6 cellular contexts compared by ENCODE assay signal in genomic region chr17:75110307-75110937, GRCh38. TPM values are rescaled to one million over a fixed set of nuclear protein-coding genes. Genes with fewer than 3 reads are reported as not detected.
DNase-seq lines count a peak whose midpoint lies in the region; ATAC-seq and TF ChIP-seq lines count a peak whose summit lies in the region.

No MANE protein-coding gene starts in this region.

- H3K27me3 ChIP-seq in IMR-90 (ENCODE audit: control insufficient read depth, insufficient read depth, low read length) = peaks cover 2% of the 10 kb centered on the region; the same call in 1 of the 2 replicates
- H3K27me3 ChIP-seq in adipocyte (replicated peaks; ENCODE audit: control insufficient read depth, insufficient read depth, low read length) = no peaks in the 10 kb centered on the region
- no peaks in the 10 kb centered on the region for H3K27me3 ChIP-seq in muscle layer of duodenum (ENCODE audit: low read depth, low read length)

- peak overlapping the region; percentile 87 for H3K4me3 ChIP-seq in IMR-90 (ENCODE audit: insufficient read depth, low read depth, low read length)
- peak overlapping the region; percentile 94 for H3K4me3 ChIP-seq in adipocyte (ENCODE audit: low read length)
- H3K4me3 ChIP-seq in muscle layer of duodenum (ENCODE audit: low read depth in 1 of 2, low read length in 2 of 2) = peak overlapping the region; percentile 69 to 77

- no peak overlapping the region; the same call in 1 of the 2 replicates for H3K27ac ChIP-seq in IMR-90 (ENCODE audit: insufficient read depth, low read length)
- H3K27ac ChIP-seq in muscle layer of duodenum (ENCODE audit: low read length) = no peak overlapping the region

- H3K36me3 ChIP-seq in IMR-90 (ENCODE audit: control insufficient read depth, insufficient read depth, low read length) = peaks cover 4% of the 10 kb centered on the region; the same call in 1 of the 2 replicates
- no peaks in the 10 kb centered on the region for H3K36me3 ChIP-seq in adipocyte (ENCODE audit: control insufficient read depth, insufficient read depth, low read length, severe bottlenecking)
- no peaks in the 10 kb centered on the region for H3K36me3 ChIP-seq in muscle layer of duodenum (ENCODE audit: control insufficient read depth in 1 of 2, insufficient read depth in 2 of 2, low read length in 2 of 2)

- TF ChIP-seq POLR2A in IMR-90 (IDR thresholded peaks at IDR 0.05; ENCODE audit: low read depth, low read length) = no peak

- H4K20me1 ChIP-seq in IMR-90 (ENCODE audit: insufficient read depth, low read length) = no peaks in the 10 kb centered on the region

- H3K9me1 ChIP-seq in IMR-90 (ENCODE audit: insufficient read depth, low read length) = 0 out of 2 replicates have a peak, but pooled peaks cover 5% of the 10 kb centered on the region

- no peak for TF ChIP-seq RAD21 in IMR-90 (IDR thresholded peaks at IDR 0.05; ENCODE audit: low read length)

- H2BK5ac ChIP-seq in IMR-90 (ENCODE audit: low read depth, low read length, poor library complexity, severe bottlenecking) = no peak overlapping the region

- H3K4ac ChIP-seq in IMR-90 (ENCODE audit: low read depth, low read length) = peak overlapping the region; percentile 15

- intact Hi-C loops in IMR-90 (cut with micrococcal nuclease) = loop anchor here (5.0 kb wide), 2 partner anchors 48 to 123 kb away; partner anchors contain the start of gene CDR2L

- peak overlapping the region; percentile 91 for H2AFZ ChIP-seq in IMR-90 (replicated peaks; ENCODE audit: low read length, poor library complexity)

- H3K9me3 ChIP-seq in IMR-90 (ENCODE audit: control insufficient read depth, insufficient read depth, low read length) = no peaks in the 10 kb centered on the region
- H3K9me3 ChIP-seq in adipocyte (ENCODE audit: control insufficient read depth, low read length) = no peaks in the 10 kb centered on the region
- H3K9me3 ChIP-seq in muscle layer of duodenum (ENCODE audit: control insufficient read depth in 1 of 2, low read length in 2 of 2) = no peaks in the 10 kb centered on the region

- peak overlapping the region; percentile 97 for H2AK9ac ChIP-seq in IMR-90 (replicated peaks; ENCODE audit: low read depth, low read length, poor library complexity)

- TF ChIP-seq CTCF in IMR-90 (conservative IDR thresholded peaks at IDR 0.05; ENCODE audit: low read depth, low read length) = no peak

- CTCF ChIA-PET in IMR-90 (lab: Yijun Ruan, JAX) = interaction anchor here (1.0 kb wide), 1 partner anchor 51 kb away, joined by 3 read pairs; no protein-coding TSS in a partner anchor

- peak overlapping the region; percentile 83 for H3K4me2 ChIP-seq in IMR-90 (ENCODE audit: low read depth, low read length)

- H4K5ac ChIP-seq in IMR-90 (ENCODE audit: low read depth, low read length) = no peak overlapping the region; the same call in 1 of the 2 replicates

- in situ Hi-C loops in IMR-90 (cut with MboI; ENCODE audit: low sequenced_read_pairs) = no loop called here

- H2AK5ac ChIP-seq in IMR-90 (ENCODE audit: low read depth, low read length) = peak overlapping the region; percentile 57; the same call in 1 of the 2 replicates

- H4K8ac ChIP-seq in IMR-90 (ENCODE audit: low read depth in 2 of 2, low read length in 2 of 2) = peak overlapping the region; percentile 83 to 98; a peak in 3 of 4 replicates

- H4K91ac ChIP-seq in IMR-90 (ENCODE audit: insufficient read depth, low read depth, low read length) = peak overlapping the region; percentile 55; the same call in 1 of the 2 replicates

- POLR2A ChIA-PET in IMR-90 (lab: Charles Lee; ENCODE audit: unreplicated experiment) = interaction anchor here (1.6 kb wide), 1 partner anchor 32 kb away, joined by 8 read pairs; no protein-coding TSS in a partner anchor

- no peak overlapping the region for H3K23ac ChIP-seq in IMR-90 (ENCODE audit: low read depth, low read length)

- peak overlapping the region; percentile 12; the same call in 1 of the 2 replicates for H3K56ac ChIP-seq in IMR-90 (ENCODE audit: extremely low read depth, insufficient read depth, low read length)

- H3K14ac ChIP-seq in IMR-90 (replicated peaks; ENCODE audit: low read depth, low read length) = peak overlapping the region; percentile 61; the same call in 1 of the 2 replicates

- WGBS in IMR-90 (ENCODE audit: extremely low coverage in 2 of 2, insufficient read length in 1 of 2), 2 experiments = 51% methylated on average over 21 of the region's 34 CpGs; no CpG with 5 or more reads in 1 of the 2 experiments

- BruUV-seq in IMR-90 (replicated peaks; lab: Mats Ljungman, UMichigan) = no TSS peak

- no peak overlapping the region for H3K18ac ChIP-seq in IMR-90 (ENCODE audit: low read depth, low read length)

- dilution Hi-C loops in IMR-90 (cut with HindIII; ENCODE audit: low sequenced_read_pairs, unreplicated experiment) = no loop called here

- H3K9ac ChIP-seq in IMR-90 (ENCODE audit: low read depth, low read length) (peak overlapping the region; percentile 87), adipocyte (ENCODE audit: low read length) (peak overlapping the region; percentile 90)

- H2BK20ac ChIP-seq in IMR-90 (ENCODE audit: low read depth, low read length) = no peak overlapping the region

- no peak for ATAC-seq in IMR-90 (ENCODE audit: low read depth)
- no peak for ATAC-seq in GM21723 (IDR thresholded peaks at IDR 0.05; ENCODE audit: unreplicated experiment)

- H3K79me1 ChIP-seq in IMR-90 (ENCODE audit: low read depth in 1 of 2, low read length in 2 of 2) = peaks cover 23 to 38% of the 10 kb centered on the region in 2 experiments

- DNase-seq in IMR-90 (no peak), adipocyte (ENCODE audit: low read depth) (peak; percentile 25), NCI-H1105 (lab: John Stamatoyannopoulos, UW) (no peak), NCI-H345 treated with DMSO at 0.1 percent for 48 hours (lab: John Stamatoyannopoulos, UW; ENCODE audit: unreplicated experiment) (no peak)

- no peak overlapping the region for H2BK120ac ChIP-seq in IMR-90 (ENCODE audit: low read depth, low read length)

- H3K4me1 ChIP-seq in IMR-90 (ENCODE audit: control insufficient read depth, insufficient read depth, low read length) (peaks cover 7% of the 10 kb centered on the region; the same call in 1 of the 2 replicates), adipocyte (ENCODE audit: control insufficient read depth, insufficient read depth, low read length) (peaks cover 22% of the 10 kb centered on the region), muscle layer of duodenum (ENCODE audit: control insufficient read depth in 1 of 2, insufficient read depth in 2 of 2, low read length in 2 of 2) (peaks cover 6 to 34% of the 10 kb centered on the region in 2 donors)

- no peak overlapping the region for H2BK15ac ChIP-seq in IMR-90 (ENCODE audit: low read depth, low read length)

TF ChIP-seq in IMR-90, 13 proteins besides CTCF, POLR2A, EP300 and RAD21:
- TF ChIP-seq NFE2L2 (IDR thresholded peaks at IDR 0.05; ENCODE audit: low read depth, low read length) (no peak), MAFK (IDR thresholded peaks at IDR 0.05; ENCODE audit: low read depth, low read length) (no peak), MAZ (IDR thresholded peaks at IDR 0.05; ENCODE audit: borderline replicate concordance, low read depth, low read length) (no peak), FOS (IDR thresholded peaks at IDR 0.05; ENCODE audit: low read depth, low read length) (no peak)
- TF ChIP-seq, protein P1, sequence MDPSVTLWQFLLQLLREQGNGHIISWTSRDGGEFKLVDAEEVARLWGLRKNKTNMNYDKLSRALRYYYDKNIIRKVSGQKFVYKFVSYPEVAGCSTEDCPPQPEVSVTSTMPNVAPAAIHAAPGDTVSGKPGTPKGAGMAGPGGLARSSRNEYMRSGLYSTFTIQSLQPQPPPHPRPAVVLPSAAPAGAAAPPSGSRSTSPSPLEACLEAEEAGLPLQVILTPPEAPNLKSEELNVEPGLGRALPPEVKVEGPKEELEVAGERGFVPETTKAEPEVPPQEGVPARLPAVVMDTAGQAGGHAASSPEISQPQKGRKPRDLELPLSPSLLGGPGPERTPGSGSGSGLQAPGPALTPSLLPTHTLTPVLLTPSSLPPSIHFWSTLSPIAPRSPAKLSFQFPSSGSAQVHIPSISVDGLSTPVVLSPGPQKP (IDR thresholded peaks at IDR 0.05; ENCODE audit: borderline replicate concordance, low read depth, low read length) = no peak
- TF ChIP-seq, protein P2, sequence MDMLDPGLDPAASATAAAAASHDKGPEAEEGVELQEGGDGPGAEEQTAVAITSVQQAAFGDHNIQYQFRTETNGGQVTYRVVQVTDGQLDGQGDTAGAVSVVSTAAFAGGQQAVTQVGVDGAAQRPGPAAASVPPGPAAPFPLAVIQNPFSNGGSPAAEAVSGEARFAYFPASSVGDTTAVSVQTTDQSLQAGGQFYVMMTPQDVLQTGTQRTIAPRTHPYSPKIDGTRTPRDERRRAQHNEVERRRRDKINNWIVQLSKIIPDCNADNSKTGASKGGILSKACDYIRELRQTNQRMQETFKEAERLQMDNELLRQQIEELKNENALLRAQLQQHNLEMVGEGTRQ (IDR thresholded peaks at IDR 0.05; ENCODE audit: low read depth, low read length) = no peak

RNA-seq across cellular contexts. Expression of gene ARMC7, which starts 0.7 kb away (rescaled TPM):
- 1.7 and 1.8 TPM in 2 replicates for total RNA-seq in IMR-90 (2012; rRNA removed)
- polyA plus RNA-seq in IMR-90 (2012; rRNA removed) = 6.9 and 7.3 TPM in 2 replicates
- 7.1 and 7.3 TPM in 2 replicates for polyA plus RNA-seq in IMR-90 (2012; cell fraction: cytosol; rRNA removed)
- polyA plus RNA-seq in IMR-90 (2012; cell fraction: nucleus; rRNA removed; ENCODE audit: low replicate concordance) = 4.8 and 7.7 TPM in 2 replicates

RNA-seq across cellular contexts. Expression of gene NT5C, which starts 21.1 kb away (rescaled TPM):
- 23.1 and 24.0 TPM in 2 replicates for total RNA-seq in IMR-90 (2012; rRNA removed)
- 44.6 and 62.1 TPM in 2 replicates for polyA plus RNA-seq in IMR-90 (2012; rRNA removed)
- polyA plus RNA-seq in IMR-90 (2012; cell fraction: cytosol; rRNA removed) = 36.7 and 49.9 TPM in 2 replicates
- polyA plus RNA-seq in IMR-90 (2012; cell fraction: nucleus; rRNA removed; ENCODE audit: low replicate concordance) = 78.2 and 163 TPM in 2 replicates

RNA-seq across cellular contexts. Expression of gene SLC16A5, which starts 22.7 kb away (rescaled TPM):
- total RNA-seq in IMR-90 (2012; rRNA removed) = 1.1 and 1.8 TPM in 2 replicates
- polyA plus RNA-seq in IMR-90 (2012; rRNA removed) = 5.9 and 7.1 TPM in 2 replicates
- 1.9 and 9.5 TPM in 2 replicates for polyA plus RNA-seq in IMR-90 (2012; cell fraction: cytosol; rRNA removed)
- 19.4 and 39.3 TPM in 2 replicates for polyA plus RNA-seq in IMR-90 (2012; cell fraction: nucleus; rRNA removed; ENCODE audit: low replicate concordance)

RNA-seq across cellular contexts. Expression of gene JPT1, which starts 43.9 kb away (rescaled TPM):
- 118 and 127 TPM in 2 replicates for total RNA-seq in IMR-90 (2012; rRNA removed)
- polyA plus RNA-seq in IMR-90 (2012; rRNA removed) = 236 and 272 TPM in 2 replicates
- polyA plus RNA-seq in IMR-90 (2012; cell fraction: cytosol; rRNA removed) = 333 and 450 TPM in 2 replicates
- 92.9 and 111 TPM in 2 replicates for polyA plus RNA-seq in IMR-90 (2012; cell fraction: nucleus; rRNA removed; ENCODE audit: low replicate concordance)
